In the genomic region with DNA sequence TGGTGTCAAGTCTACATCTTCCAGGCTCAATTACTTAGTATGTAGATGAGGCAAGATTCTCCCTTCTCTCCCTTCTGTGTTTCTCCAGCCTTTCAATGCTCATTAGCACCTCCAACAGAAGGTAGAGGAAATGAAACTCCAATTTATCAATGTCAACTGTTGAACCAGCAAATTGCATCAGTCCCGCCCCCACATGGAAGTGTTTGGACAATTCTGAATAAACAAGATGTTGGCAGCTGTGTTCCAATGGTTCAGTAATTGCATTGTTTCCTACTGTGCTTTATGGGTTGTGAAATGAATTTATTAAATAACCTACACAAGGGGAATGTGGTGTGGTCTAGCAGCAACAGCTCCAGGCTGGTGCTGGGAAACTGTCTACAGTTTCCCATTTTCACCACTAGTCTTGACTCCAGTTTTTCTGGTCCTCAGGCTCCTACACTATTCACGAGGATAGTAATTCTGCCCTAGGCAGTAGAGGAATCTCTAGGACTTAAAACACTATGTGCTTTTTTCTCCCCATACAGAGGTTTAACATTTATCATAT, we compare ENCODE assay signal across 8 cellular contexts.
A peak's percentile ranks its signal among the peaks of the same experiment; 100 is the strongest.
DNase-seq lines count a peak whose midpoint lies in the region; ATAC-seq and TF ChIP-seq lines count a peak whose summit lies in the region.

No MANE protein-coding gene starts in this region.

- no peaks in the 10 kb centered on the region for H3K36me3 ChIP-seq in adipocyte (ENCODE audit: control insufficient read depth, insufficient read depth, low read length, severe bottlenecking)
- no peaks in the 10 kb centered on the region for H3K36me3 ChIP-seq in suprapubic skin

- peaks cover 3% of the 10 kb centered on the region for H3K9me3 Mint-ChIP-seq in natural killer cell treated with Interleukin-12 subunit alpha and Interleukin-12 subunit beta and Interleukin-15 and Interleukin-18, amount 100 ng/mL, for 72 hours

- H3K27me3 Mint-ChIP-seq in natural killer cell treated with Interleukin-12 subunit alpha and Interleukin-12 subunit beta and Interleukin-15 and Interleukin-18, amount 100 ng/mL, for 72 hours = peaks cover 0 to 2% of the 10 kb centered on the region in 2 donors

- no peak overlapping the region for H3K27ac ChIP-seq in suprapubic skin

- no peaks in the 10 kb centered on the region for H3K9me3 ChIP-seq in adipocyte (ENCODE audit: control insufficient read depth, low read length)
- H3K9me3 ChIP-seq in suprapubic skin = no peaks in the 10 kb centered on the region

- no peak overlapping the region for H3K27ac Mint-ChIP-seq in natural killer cell treated with Interleukin-12 subunit alpha and Interleukin-12 subunit beta and Interleukin-15 and Interleukin-18, amount 100 ng/mL, for 72 hours

- H3K27me3 ChIP-seq in adipocyte (replicated peaks; ENCODE audit: control insufficient read depth, insufficient read depth, low read length) (no peaks in the 10 kb centered on the region), suprapubic skin (no peaks in the 10 kb centered on the region)

- no peak for TF ChIP-seq EP300 in suprapubic skin (IDR thresholded peaks at IDR 0.05)

- no peak for TF ChIP-seq POLR2A in suprapubic skin (IDR thresholded peaks at IDR 0.05)

- ATAC-seq in GM21619 (IDR thresholded peaks at IDR 0.05; ENCODE audit: unreplicated experiment) = peak; percentile 56
- ATAC-seq in natural killer cell treated with Interleukin-12 subunit alpha and Interleukin-12 subunit beta and Interleukin-15 and Interleukin-18, amount 100 ng/mL, for 72 hours = no peak

- H3K4me1 Mint-ChIP-seq in natural killer cell treated with Interleukin-12 subunit alpha and Interleukin-12 subunit beta and Interleukin-15 and Interleukin-18, amount 100 ng/mL, for 72 hours (ENCODE audit: low read depth in 2 of 2) = no peaks in the 10 kb centered on the region

- no peaks in the 10 kb centered on the region for H3K36me3 Mint-ChIP-seq in natural killer cell treated with Interleukin-12 subunit alpha and Interleukin-12 subunit beta and Interleukin-15 and Interleukin-18, amount 100 ng/mL, for 72 hours

- no peak overlapping the region for H3K9ac ChIP-seq in adipocyte (ENCODE audit: low read length)

- H3K4me3 ChIP-seq in adipocyte (ENCODE audit: low read length) = no peak overlapping the region
- no peak overlapping the region for H3K4me3 ChIP-seq in suprapubic skin

- H3K4me3 Mint-ChIP-seq in natural killer cell treated with Interleukin-12 subunit alpha and Interleukin-12 subunit beta and Interleukin-15 and Interleukin-18, amount 100 ng/mL, for 72 hours = no peak overlapping the region

- H3K4me1 ChIP-seq in adipocyte (ENCODE audit: control insufficient read depth, insufficient read depth, low read length) = peaks cover 16% of the 10 kb centered on the region
- peaks cover 17% of the 10 kb centered on the region for H3K4me1 ChIP-seq in suprapubic skin

- WGBS in suprapubic skin = 56% methylated on average over 2 of the region's 2 CpGs

- no peak for TF ChIP-seq CTCF in suprapubic skin (IDR thresholded peaks at IDR 0.05)

- DNase-seq in NCI-H1105 (lab: John Stamatoyannopoulos, UW) (peak; percentile 96), adipocyte (ENCODE audit: low read depth) (peak; percentile 18), renal cortical epithelial cell (ENCODE audit: low read depth) (peak; percentile 98), suprapubic skin (ENCODE audit: low spot score in 2 of 2) (no peak), T1000 (lab: John Stamatoyannopoulos, UW) (no peak)
- no peak for DNase-seq in stimulated activated CD8-positive, alpha-beta memory T cell treated with anti-CD3 and anti-CD28 coated beads, Interleukin-4, amount 100 ng/mL, for 48 hours
- DNase-seq in natural killer cell treated with Interleukin-12 subunit alpha and Interleukin-12 subunit beta and Interleukin-15 and Interleukin-18, amount 100 ng/mL, for 72 hours (ENCODE audit: low spot score) = no peak

Comparison
In these comparisons a context has a peak if more than half of its experiments do, and no peak if none do; other contexts are left out.
1. DNase-seq: peak in NCI-H1105 (single experiment), adipocyte (single experiment) and renal cortical epithelial cell (single experiment); none in stimulated activated CD8-positive, alpha-beta memory T cell treated with anti-CD3 and anti-CD28 coated beads, Interleukin-4, amount 100 ng/mL, for 48 hours (single experiment), natural killer cell treated with Interleukin-12 subunit alpha and Interleukin-12 subunit beta and Interleukin-15 and Interleukin-18, amount 100 ng/mL, for 72 hours (single experiment), suprapubic skin (0 of 2) and T1000 (single experiment).